1 cellular context compared by ENCODE assay signal in the genomic region with DNA sequence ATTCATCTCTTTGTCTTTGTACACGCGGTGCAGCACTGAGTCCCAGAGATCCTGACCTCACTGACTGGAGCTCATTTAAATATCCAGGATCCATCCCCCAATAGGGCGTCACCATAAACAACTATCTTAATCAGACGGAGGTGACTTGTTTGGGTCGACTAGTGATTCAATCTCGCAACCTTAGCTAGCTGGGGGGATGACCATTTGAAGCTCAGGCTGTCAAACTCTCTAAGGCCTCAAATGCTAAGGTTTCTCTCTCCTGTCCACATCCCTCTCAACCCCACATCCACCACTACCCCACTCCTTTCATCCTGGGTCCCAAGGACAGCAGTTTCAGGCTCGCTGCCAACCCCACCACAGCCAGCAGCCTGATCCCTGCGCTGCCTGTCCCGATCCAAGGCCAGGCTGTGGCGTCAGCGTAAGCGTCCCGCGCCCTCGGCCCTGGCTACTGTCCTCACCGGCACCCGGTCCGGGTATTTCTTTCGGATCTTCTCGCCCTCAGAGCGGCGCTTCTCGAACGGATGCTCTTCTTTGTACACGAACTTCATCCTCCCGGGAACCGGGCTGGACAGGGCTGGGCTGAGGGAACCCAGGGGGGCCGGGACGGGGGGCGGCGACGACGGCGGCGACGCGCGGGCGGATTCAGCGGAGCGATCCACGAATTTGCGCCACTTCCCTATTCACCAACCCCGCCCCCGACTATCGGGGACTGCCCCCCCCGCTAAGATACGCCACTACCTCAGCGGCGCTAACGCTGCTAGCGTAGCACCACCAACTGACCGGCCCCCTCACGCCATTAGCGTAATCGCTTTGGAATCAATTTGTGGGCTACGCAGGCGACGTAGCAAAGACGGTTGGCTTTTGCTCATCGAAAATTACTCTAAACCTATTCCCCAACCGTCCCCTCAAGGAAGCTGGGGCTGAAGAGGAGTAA.
TF ChIP-seq lines count a peak whose summit lies in the region.

A gene (minus strand): TSS at position 667 of the 934 bp plus-strand sequence. CDS start 119 bp downstream, at position 548.

TF ChIP-seq in HepG2, 621 proteins besides CTCF, POLR2A, EP300 and RAD21 (continued from another document and continues in another):
- TF ChIP-seq, protein P1, sequence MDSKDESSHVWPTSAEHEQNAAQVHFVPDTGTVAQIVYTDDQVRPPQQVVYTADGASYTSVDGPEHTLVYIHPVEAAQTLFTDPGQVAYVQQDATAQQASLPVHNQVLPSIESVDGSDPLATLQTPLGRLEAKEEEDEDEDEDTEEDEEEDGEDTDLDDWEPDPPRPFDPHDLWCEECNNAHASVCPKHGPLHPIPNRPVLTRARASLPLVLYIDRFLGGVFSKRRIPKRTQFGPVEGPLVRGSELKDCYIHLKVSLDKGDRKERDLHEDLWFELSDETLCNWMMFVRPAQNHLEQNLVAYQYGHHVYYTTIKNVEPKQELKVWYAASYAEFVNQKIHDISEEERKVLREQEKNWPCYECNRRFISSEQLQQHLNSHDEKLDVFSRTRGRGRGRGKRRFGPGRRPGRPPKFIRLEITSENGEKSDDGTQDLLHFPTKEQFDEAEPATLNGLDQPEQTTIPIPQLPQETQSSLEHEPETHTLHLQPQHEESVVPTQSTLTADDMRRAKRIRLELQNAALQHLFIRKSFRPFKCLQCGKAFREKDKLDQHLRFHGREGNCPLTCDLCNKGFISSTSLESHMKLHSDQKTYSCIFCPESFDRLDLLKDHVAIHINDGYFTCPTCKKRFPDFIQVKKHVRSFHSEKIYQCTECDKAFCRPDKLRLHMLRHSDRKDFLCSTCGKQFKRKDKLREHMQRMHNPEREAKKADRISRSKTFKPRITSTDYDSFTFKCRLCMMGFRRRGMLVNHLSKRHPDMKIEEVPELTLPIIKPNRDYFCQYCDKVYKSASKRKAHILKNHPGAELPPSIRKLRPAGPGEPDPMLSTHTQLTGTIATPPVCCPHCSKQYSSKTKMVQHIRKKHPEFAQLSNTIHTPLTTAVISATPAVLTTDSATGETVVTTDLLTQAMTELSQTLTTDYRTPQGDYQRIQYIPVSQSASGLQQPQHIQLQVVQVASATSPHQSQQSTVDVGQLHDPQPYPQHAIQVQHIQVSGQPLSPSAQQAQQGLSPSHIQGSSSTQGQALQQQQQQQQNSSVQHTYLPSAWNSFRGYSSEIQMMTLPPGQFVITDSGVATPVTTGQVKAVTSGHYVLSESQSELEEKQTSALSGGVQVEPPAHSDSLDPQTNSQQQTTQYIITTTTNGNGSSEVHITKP (CRISPR knock-in tag; IDR thresholded peaks at IDR 0.05; ENCODE audit: low read depth), result no peak
- TF ChIP-seq, protein P2, sequence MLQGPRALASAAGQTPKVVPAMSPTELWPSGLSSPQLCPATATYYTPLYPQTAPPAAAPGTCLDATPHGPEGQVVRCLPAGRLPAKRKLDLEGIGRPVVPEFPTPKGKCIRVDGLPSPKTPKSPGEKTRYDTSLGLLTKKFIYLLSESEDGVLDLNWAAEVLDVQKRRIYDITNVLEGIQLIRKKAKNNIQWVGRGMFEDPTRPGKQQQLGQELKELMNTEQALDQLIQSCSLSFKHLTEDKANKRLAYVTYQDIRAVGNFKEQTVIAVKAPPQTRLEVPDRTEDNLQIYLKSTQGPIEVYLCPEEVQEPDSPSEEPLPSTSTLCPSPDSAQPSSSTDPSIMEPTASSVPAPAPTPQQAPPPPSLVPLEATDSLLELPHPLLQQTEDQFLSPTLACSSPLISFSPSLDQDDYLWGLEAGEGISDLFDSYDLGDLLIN (CRISPR knock-in tag; IDR thresholded peaks at IDR 0.05; ENCODE audit: borderline replicate concordance), result no peak
- TF ChIP-seq DMAP1 (CRISPR knock-in tag; IDR thresholded peaks at IDR 0.05) (no peak), XRCC5 (optimal IDR thresholded peaks at IDR 0.05; ENCODE audit: low read length) (peak; percentile 48), ZNF792 (CRISPR knock-in tag; IDR thresholded peaks at IDR 0.05) (no peak), FOXP1 (IDR thresholded peaks at IDR 0.05) (no peak), FOXP1 (CRISPR knock-in tag; IDR thresholded peaks at IDR 0.05) (no peak), ZFY (CRISPR knock-in tag; IDR thresholded peaks at IDR 0.05) (peak; percentile 56; the same call in 1 of the 2 replicates), NR3C1 (CRISPR knock-in tag; IDR thresholded peaks at IDR 0.05) (no peak), HNRNPLL (IDR thresholded peaks at IDR 0.05; ENCODE audit: low read depth, low read length, poor library complexity, severe bottlenecking) (peak; percentile 99), AGO2 (optimal IDR thresholded peaks at IDR 0.05; ENCODE audit: low read depth, low read length) (peak; percentile 81), HNRNPK (IDR thresholded peaks at IDR 0.05; ENCODE audit: low read depth, low read length, poor library complexity, severe bottlenecking) (no peak), ZNF260 (CRISPR knock-in tag; IDR thresholded peaks at IDR 0.05; ENCODE audit: borderline replicate concordance, low read depth) (no peak), MAZ (IDR thresholded peaks at IDR 0.05; ENCODE audit: borderline replicate concordance, low read depth, low read length) (0 out of 2 replicates have a peak, but pooled peaks have one; percentile 49), MAZ (CRISPR knock-in tag; IDR thresholded peaks at IDR 0.05; ENCODE audit: low read depth) (peak; percentile 72; the same call in 1 of the 2 replicates), ESRRA (CRISPR knock-in tag; IDR thresholded peaks at IDR 0.05; ENCODE audit: low read depth) (peak; percentile 46; the same call in 1 of the 2 replicates), ZNF724P (CRISPR knock-in tag; IDR thresholded peaks at IDR 0.05; ENCODE audit: borderline replicate concordance) (peak; percentile 88; the same call in 1 of the 2 replicates), ISX (CRISPR knock-in tag; conservative IDR thresholded peaks at IDR 0.05) (no peak), AGO1 (IDR thresholded peaks at IDR 0.05; ENCODE audit: low read depth, low read length, poor library complexity, severe bottlenecking) (peak; percentile 98), TMF1 (CRISPR knock-in tag; IDR thresholded peaks at IDR 0.05; ENCODE audit: low read depth) (no peak), ZNF652 (CRISPR knock-in tag; IDR thresholded peaks at IDR 0.05; ENCODE audit: borderline replicate concordance, low read depth) (no peak), SPEN (CRISPR knock-in tag; IDR thresholded peaks at IDR 0.05; ENCODE audit: low read depth) (peak; percentile 41; the same call in 1 of the 2 replicates), ZNF451 (CRISPR knock-in tag; IDR thresholded peaks at IDR 0.05) (no peak; the same call in 1 of the 2 replicates), HMG20B (CRISPR knock-in tag; conservative IDR thresholded peaks at IDR 0.05) (no peak), RFX1 (IDR thresholded peaks at IDR 0.05) (no peak), ASH2L (IDR thresholded peaks at IDR 0.05; ENCODE audit: insufficient read length, low read depth, low read length) (no peak), ZNF331 (CRISPR knock-in tag; IDR thresholded peaks at IDR 0.05) (no peak), SAP130 (CRISPR knock-in tag; IDR thresholded peaks at IDR 0.05; ENCODE audit: low read depth) (peak; percentile 73), PAX8 (CRISPR knock-in tag; IDR thresholded peaks at IDR 0.05; ENCODE audit: borderline replicate concordance) (no peak), AKAP8 (CRISPR knock-in tag; IDR thresholded peaks at IDR 0.05) (no peak), RCOR2 (CRISPR knock-in tag; IDR thresholded peaks at IDR 0.05) (no peak), U2AF1 (optimal IDR thresholded peaks at IDR 0.05; ENCODE audit: low read depth, low read length) (no peak), GABPA (IDR thresholded peaks at IDR 0.05; ENCODE audit: low read depth, low read length) (no peak), GABPA (CRISPR knock-in tag; IDR thresholded peaks at IDR 0.05; ENCODE audit: low read depth) (no peak), SMYD3 (CRISPR knock-in tag; IDR thresholded peaks at IDR 0.05) (no peak), ZMAT3 (CRISPR knock-in tag; conservative IDR thresholded peaks at IDR 0.05) (no peak)
- TF ChIP-seq, protein P3, sequence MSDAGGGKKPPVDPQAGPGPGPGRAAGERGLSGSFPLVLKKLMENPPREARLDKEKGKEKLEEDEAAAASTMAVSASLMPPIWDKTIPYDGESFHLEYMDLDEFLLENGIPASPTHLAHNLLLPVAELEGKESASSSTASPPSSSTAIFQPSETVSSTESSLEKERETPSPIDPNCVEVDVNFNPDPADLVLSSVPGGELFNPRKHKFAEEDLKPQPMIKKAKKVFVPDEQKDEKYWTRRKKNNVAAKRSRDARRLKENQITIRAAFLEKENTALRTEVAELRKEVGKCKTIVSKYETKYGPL (CRISPR knock-in tag; IDR thresholded peaks at IDR 0.05), result no peak
- TF ChIP-seq, protein P4, sequence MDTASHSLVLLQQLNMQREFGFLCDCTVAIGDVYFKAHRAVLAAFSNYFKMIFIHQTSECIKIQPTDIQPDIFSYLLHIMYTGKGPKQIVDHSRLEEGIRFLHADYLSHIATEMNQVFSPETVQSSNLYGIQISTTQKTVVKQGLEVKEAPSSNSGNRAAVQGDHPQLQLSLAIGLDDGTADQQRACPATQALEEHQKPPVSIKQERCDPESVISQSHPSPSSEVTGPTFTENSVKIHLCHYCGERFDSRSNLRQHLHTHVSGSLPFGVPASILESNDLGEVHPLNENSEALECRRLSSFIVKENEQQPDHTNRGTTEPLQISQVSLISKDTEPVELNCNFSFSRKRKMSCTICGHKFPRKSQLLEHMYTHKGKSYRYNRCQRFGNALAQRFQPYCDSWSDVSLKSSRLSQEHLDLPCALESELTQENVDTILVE (CRISPR knock-in tag; IDR thresholded peaks at IDR 0.05), result no peak; the same call in 1 of the 2 replicates
- TF ChIP-seq, protein P5, sequence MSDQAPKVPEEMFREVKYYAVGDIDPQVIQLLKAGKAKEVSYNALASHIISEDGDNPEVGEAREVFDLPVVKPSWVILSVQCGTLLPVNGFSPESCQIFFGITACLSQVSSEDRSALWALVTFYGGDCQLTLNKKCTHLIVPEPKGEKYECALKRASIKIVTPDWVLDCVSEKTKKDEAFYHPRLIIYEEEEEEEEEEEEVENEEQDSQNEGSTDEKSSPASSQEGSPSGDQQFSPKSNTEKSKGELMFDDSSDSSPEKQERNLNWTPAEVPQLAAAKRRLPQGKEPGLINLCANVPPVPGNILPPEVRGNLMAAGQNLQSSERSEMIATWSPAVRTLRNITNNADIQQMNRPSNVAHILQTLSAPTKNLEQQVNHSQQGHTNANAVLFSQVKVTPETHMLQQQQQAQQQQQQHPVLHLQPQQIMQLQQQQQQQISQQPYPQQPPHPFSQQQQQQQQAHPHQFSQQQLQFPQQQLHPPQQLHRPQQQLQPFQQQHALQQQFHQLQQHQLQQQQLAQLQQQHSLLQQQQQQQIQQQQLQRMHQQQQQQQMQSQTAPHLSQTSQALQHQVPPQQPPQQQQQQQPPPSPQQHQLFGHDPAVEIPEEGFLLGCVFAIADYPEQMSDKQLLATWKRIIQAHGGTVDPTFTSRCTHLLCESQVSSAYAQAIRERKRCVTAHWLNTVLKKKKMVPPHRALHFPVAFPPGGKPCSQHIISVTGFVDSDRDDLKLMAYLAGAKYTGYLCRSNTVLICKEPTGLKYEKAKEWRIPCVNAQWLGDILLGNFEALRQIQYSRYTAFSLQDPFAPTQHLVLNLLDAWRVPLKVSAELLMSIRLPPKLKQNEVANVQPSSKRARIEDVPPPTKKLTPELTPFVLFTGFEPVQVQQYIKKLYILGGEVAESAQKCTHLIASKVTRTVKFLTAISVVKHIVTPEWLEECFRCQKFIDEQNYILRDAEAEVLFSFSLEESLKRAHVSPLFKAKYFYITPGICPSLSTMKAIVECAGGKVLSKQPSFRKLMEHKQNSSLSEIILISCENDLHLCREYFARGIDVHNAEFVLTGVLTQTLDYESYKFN (CRISPR knock-in tag; conservative IDR thresholded peaks at IDR 0.05), result peak; percentile 40; the same call in 1 of the 2 replicates
- TF ChIP-seq, protein P6, sequence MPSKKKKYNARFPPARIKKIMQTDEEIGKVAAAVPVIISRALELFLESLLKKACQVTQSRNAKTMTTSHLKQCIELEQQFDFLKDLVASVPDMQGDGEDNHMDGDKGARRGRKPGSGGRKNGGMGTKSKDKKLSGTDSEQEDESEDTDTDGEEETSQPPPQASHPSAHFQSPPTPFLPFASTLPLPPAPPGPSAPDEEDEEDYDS (CRISPR knock-in tag; IDR thresholded peaks at IDR 0.05), result peak; percentile 49; the same call in 1 of the 2 replicates
- TF ChIP-seq, protein P7, sequence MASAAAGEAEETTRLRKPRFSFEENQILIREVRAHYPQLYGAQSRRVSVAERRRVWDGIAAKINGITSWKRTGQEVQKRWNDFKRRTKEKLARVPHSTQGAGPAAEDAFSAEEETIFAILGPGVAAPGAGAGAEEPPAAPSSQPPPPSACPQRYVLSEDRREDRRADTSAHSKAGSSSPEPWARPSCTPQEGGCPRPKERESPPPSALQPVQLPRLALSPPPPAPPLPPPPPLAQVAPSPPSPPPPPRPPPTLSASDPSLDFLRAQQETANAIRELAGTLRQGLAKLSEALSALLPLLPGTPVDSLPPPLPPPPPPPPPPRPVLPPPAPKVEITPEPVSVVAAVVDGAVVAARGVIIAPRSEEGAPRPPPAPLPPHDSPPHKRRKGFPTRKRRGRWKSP (CRISPR knock-in tag; IDR thresholded peaks at IDR 0.05), result no peak; the same call in none of the 2 replicates
- TF ChIP-seq, protein P8, sequence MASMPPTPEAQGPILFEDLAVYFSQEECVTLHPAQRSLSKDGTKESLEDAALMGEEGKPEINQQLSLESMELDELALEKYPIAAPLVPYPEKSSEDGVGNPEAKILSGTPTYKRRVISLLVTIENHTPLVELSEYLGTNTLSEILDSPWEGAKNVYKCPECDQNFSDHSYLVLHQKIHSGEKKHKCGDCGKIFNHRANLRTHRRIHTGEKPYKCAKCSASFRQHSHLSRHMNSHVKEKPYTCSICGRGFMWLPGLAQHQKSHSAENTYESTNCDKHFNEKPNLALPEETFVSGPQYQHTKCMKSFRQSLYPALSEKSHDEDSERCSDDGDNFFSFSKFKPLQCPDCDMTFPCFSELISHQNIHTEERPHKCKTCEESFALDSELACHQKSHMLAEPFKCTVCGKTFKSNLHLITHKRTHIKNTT (CRISPR knock-in tag; IDR thresholded peaks at IDR 0.05), result no peak
- TF ChIP-seq, protein P9, sequence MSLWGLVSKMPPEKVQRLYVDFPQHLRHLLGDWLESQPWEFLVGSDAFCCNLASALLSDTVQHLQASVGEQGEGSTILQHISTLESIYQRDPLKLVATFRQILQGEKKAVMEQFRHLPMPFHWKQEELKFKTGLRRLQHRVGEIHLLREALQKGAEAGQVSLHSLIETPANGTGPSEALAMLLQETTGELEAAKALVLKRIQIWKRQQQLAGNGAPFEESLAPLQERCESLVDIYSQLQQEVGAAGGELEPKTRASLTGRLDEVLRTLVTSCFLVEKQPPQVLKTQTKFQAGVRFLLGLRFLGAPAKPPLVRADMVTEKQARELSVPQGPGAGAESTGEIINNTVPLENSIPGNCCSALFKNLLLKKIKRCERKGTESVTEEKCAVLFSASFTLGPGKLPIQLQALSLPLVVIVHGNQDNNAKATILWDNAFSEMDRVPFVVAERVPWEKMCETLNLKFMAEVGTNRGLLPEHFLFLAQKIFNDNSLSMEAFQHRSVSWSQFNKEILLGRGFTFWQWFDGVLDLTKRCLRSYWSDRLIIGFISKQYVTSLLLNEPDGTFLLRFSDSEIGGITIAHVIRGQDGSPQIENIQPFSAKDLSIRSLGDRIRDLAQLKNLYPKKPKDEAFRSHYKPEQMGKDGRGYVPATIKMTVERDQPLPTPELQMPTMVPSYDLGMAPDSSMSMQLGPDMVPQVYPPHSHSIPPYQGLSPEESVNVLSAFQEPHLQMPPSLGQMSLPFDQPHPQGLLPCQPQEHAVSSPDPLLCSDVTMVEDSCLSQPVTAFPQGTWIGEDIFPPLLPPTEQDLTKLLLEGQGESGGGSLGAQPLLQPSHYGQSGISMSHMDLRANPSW (CRISPR knock-in tag; IDR thresholded peaks at IDR 0.05; ENCODE audit: borderline replicate concordance), result no peak
